20 cellular contexts compared by ENCODE assay signal in genomic region chr17:73534575-73534940, GRCh38.
"Had no signal": no experiment of that assay in that cellular context is flagged by ENCODE, and none has a peak within 500 bp of the region (broad histone marks: within the 10 kb centered on the region; RNA-seq: fewer than 3 reads in every experiment).

No MANE protein-coding gene starts in this region.

- H3K4me1 ChIP-seq: body of pancreas, stomach, vagina had no signal

- H3K36me3 Mint-ChIP-seq: mesothelial cell of epicardium; naive thymus-derived CD8-positive, alpha-beta T cell; stimulated activated memory B cell treated with anti-CD40 and anti-IgM and Interleukin-4, amounts not matched to agents 10 μg/mL and 1 μg/mL and 100 μg/mL, for 72 hours; T-cell had no signal

- H3K9me3 Mint-ChIP-seq: activated B cell treated with CpG ODN at 0.5 μM for 24 hours; activated T-cell treated with anti-CD3 and anti-CD28 coated beads, Interleukin-2, amount 50 U/mL, for 4 hours; mesothelial cell of epicardium; naive thymus-derived CD8-positive, alpha-beta T cell; T-cell had no signal

- H3K27me3 Mint-ChIP-seq: activated B cell treated with CpG ODN at 0.5 μM for 24 hours; naive thymus-derived CD8-positive, alpha-beta T cell; stimulated activated memory B cell treated with anti-CD40 and anti-IgM and Interleukin-4, amounts not matched to agents 10 μg/mL and 1 μg/mL and 100 μg/mL, for 72 hours; T-cell had no signal

- H3K36me3 ChIP-seq: stomach, vagina had no signal

- H3K4me3 ChIP-seq: body of pancreas, lung, stomach, vagina had no signal

- H3K4me1 Mint-ChIP-seq: activated B cell treated with CpG ODN at 0.5 μM for 24 hours had no signal

- H3K27ac Mint-ChIP-seq: activated B cell treated with CpG ODN at 0.5 μM for 24 hours; mesothelial cell of epicardium; stimulated activated memory B cell treated with anti-CD40 and anti-IgM and Interleukin-4, amounts not matched to agents 10 μg/mL and 1 μg/mL and 100 μg/mL, for 72 hours; T-cell had no signal

- H3K4me3 Mint-ChIP-seq: activated B cell treated with CpG ODN at 0.5 μM for 24 hours; activated T-cell treated with anti-CD3 and anti-CD28 coated beads, Interleukin-2, amount 50 U/mL, for 4 hours; mesothelial cell of epicardium; naive thymus-derived CD8-positive, alpha-beta T cell; stimulated activated memory B cell treated with anti-CD40 and anti-IgM and Interleukin-4, amounts not matched to agents 10 μg/mL and 1 μg/mL and 100 μg/mL, for 72 hours; T-cell had no signal

- H3K9me3 ChIP-seq: body of pancreas, stomach, vagina had no signal

- DNase-seq: activated B cell treated with CpG ODN at 0.5 μM for 24 hours; activated CD4-positive, alpha-beta T cell treated with anti-CD3 and anti-CD28 coated beads for 4 hours; activated CD4-positive, alpha-beta T cell treated with anti-CD3 and anti-CD28 coated beads, Interleukin-2, amount 50 U/mL, for 48 hours; activated CD8-positive, alpha-beta memory T cell treated with anti-CD3 and anti-CD28 coated beads, Interleukin-2, amount 50 U/mL, for 48 hours; activated naive CD4-positive, alpha-beta T cell treated with anti-CD3 and anti-CD28 coated beads, Interleukin-2, amount 50 U/mL, for 16 hours; activated T-cell treated with anti-CD3 and anti-CD28 coated beads, Interleukin-2, amount 50 U/mL, for 4 hours; body of pancreas; kidney; naive thymus-derived CD8-positive, alpha-beta T cell; occipital lobe; posterior cingulate gyrus; small intestine; stimulated activated CD4-positive, alpha-beta T cell treated with anti-CD3 and anti-CD28 coated beads, Interleukin-2, amount 100 ng/mL, for 24 hours; stomach; T-cell; trophoblast cell had no signal

- H3K27me3 ChIP-seq: body of pancreas, vagina had no signal
